In the genomic region with DNA sequence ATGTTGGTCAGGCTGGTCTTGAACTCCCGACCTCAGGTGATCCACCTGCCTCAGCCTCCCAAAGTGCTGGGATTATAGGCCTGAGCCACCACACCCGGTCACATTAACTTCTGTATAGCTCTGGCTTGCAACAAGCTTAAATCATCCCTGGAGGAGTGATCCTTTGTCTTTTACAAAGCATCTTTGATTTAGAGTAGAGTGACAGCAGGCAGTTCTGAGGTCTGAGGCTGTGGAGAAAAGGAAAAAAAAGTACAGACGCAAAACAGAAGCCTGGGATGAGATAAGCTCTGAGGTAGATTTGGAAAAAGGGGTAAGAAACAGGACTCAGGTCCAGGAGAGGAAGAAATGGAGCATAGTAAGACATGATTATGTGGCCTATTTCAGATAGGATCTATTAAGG, we compare ENCODE assay signal across 26 cellular contexts.
"Had no signal": no experiment of that assay in that cellular context is flagged by ENCODE, and none has a peak within 500 bp of the region (broad histone marks: within the 10 kb centered on the region; RNA-seq: fewer than 3 reads in every experiment).

No MANE protein-coding gene starts in this region.

- FAIRE-seq: kidney had no signal

- H3K27ac ChIP-seq: coronary artery, dorsolateral prefrontal cortex, gastrocnemius medialis, hepatocyte, parathyroid adenoma, prostate gland, right atrium auricular region, suprapubic skin had no signal

- DNase-seq: dorsolateral prefrontal cortex; effector CD4-positive, alpha-beta T cell; foreskin fibroblast; gastrocnemius medialis; head of caudate nucleus; kidney; natural killer cell; stimulated activated CD4-positive, alpha-beta T cell treated with anti-CD3 and anti-CD28 coated beads, Interleukin-12 subunit alpha, Interleukin-12 subunit beta, amount 100 ng/mL, for 4 hours; stimulated activated CD4-positive, alpha-beta T cell treated with anti-CD3 and anti-CD28 coated beads, Interleukin-1b, Interleukin-23, amount 100 ng/mL, for 48 hours; stimulated activated CD4-positive, alpha-beta T cell treated with anti-CD3 and anti-CD28 coated beads, Interleukin-4, amount 100 ng/mL, for 1 hour; stimulated activated CD8-positive, alpha-beta memory T cell treated with anti-CD3 and anti-CD28 coated beads, Interleukin-4, amount 100 ng/mL, for 48 hours; stimulated activated naive CD4-positive, alpha-beta T cell; stimulated activated naive CD8-positive, alpha-beta T cell treated with anti-CD3 and anti-CD28 coated beads, Interleukin-15, amount 100 ng/mL, for 72 hours; trophoblast cell had no signal

- H3K9me3 Mint-ChIP-seq: memory B cell; natural killer cell; neural crest cell; stimulated activated naive CD8-positive, alpha-beta T cell treated with anti-CD3 and anti-CD28 coated beads, Interleukin-15, amount 100 ng/mL, for 72 hours had no signal

- H3K27me3 ChIP-seq: hepatocyte, right atrium auricular region, suprapubic skin had no signal

- H3K4me1 ChIP-seq: gastrocnemius medialis, prostate gland, right atrium auricular region, suprapubic skin had no signal

- H3K4me3 ChIP-seq: coronary artery, dorsolateral prefrontal cortex, gastrocnemius medialis, hepatocyte, lung, prostate gland, right atrium auricular region, smooth muscle cell, suprapubic skin had no signal

- ATAC-seq: gastrocnemius medialis; left lobe of liver; natural killer cell; sciatic nerve; stimulated activated naive CD8-positive, alpha-beta T cell treated with anti-CD3 and anti-CD28 coated beads, Interleukin-15, amount 100 ng/mL, for 72 hours had no signal

- H3K36me3 ChIP-seq: gastrocnemius medialis, prostate gland, right atrium auricular region, suprapubic skin had no signal

- H3K4me3 Mint-ChIP-seq: memory B cell; natural killer cell; neural crest cell; stimulated activated naive CD8-positive, alpha-beta T cell treated with anti-CD3 and anti-CD28 coated beads, Interleukin-15, amount 100 ng/mL, for 72 hours had no signal

- H3K27ac Mint-ChIP-seq: memory B cell; natural killer cell; stimulated activated naive CD8-positive, alpha-beta T cell treated with anti-CD3 and anti-CD28 coated beads, Interleukin-15, amount 100 ng/mL, for 72 hours had no signal

- H3K9me3 ChIP-seq: gastrocnemius medialis, prostate gland, right atrium auricular region, suprapubic skin had no signal

- H3K4me1 Mint-ChIP-seq: natural killer cell; stimulated activated naive CD8-positive, alpha-beta T cell treated with anti-CD3 and anti-CD28 coated beads, Interleukin-15, amount 100 ng/mL, for 72 hours had no signal

- H3K4me2 ChIP-seq: hepatocyte, smooth muscle cell had no signal

- H2AFZ ChIP-seq: hepatocyte, parathyroid adenoma had no signal

- H3K36me3 Mint-ChIP-seq: natural killer cell had no signal

- H3K9ac ChIP-seq: parathyroid adenoma had no signal

- H3K27me3 Mint-ChIP-seq: memory B cell had no signal
